In genomic region chr15:75348034-75348562, GRCh38 we compare ENCODE assay signal across 8 cellular contexts. TPM values are rescaled to one million over a fixed set of nuclear protein-coding genes. Genes with fewer than 3 reads are reported as not detected.
A peak's percentile ranks its signal among the peaks of the same experiment; 100 is the strongest.
DNase-seq lines count a peak whose midpoint lies in the region; ATAC-seq, FAIRE-seq and TF ChIP-seq lines count a peak whose summit lies in the region.

No MANE protein-coding gene starts in this region.

- H3K27me3 Mint-ChIP-seq in activated T-cell treated with anti-CD3 and anti-CD28 coated beads, Interleukin-2, amount 50 U/mL, for 4 hours (ENCODE audit: low read depth) = no peaks in the 10 kb centered on the region

- H3K36me3 ChIP-seq in GM12878 (ENCODE audit: control insufficient read depth in 2 of 2, insufficient read depth in 2 of 2, low read length in 1 of 2) (no peaks in the 10 kb centered on the region), testis (ENCODE audit: low read depth, missing control alignments) (no peaks in the 10 kb centered on the region)

- BruUV-seq in GM12878 (replicated peaks; lab: Mats Ljungman, UMichigan) = no TSS peak

- POLR2A ChIA-PET in GM12878 (lab: Charles Lee) = no interaction called here

- TF ChIP-seq EP300 in GM12878 (IDR thresholded peaks at IDR 0.05; ENCODE audit: borderline replicate concordance in 1 of 2, control insufficient read depth in 1 of 2, low read depth in 2 of 2, low read length in 2 of 2) = no peak

- no peak for TF ChIP-seq RAD21 in GM12878 (IDR thresholded peaks at IDR 0.05; ENCODE audit: insufficient read depth, low read depth, low read length)

- TF ChIP-seq POLR2A in GM12878 (IDR thresholded peaks at IDR 0.05; ENCODE audit: low read depth, low read length) = no peak; the same call in none of the 2 replicates
- TF ChIP-seq POLR2A in testis (IDR thresholded peaks at IDR 0.05) = no peak

- DNase-seq in activated T-cell treated with anti-CD3 and anti-CD28 coated beads, Interleukin-2, amount 50 U/mL, for 4 hours = no peak
- no peak for DNase-seq in activated T-cell treated with anti-CD3 and anti-CD28 coated beads, Interleukin-2, amount 50 U/mL, for 48 hours
- DNase-seq in GM12878 (ENCODE audit: low read depth, low spot score) = no peak
- peak in 1 of 2 donors; percentile 51 for DNase-seq in left colon
- DNase-seq in testis = no peak
- no peak for DNase-seq in NOMO-1 treated with DMSO at 0.1 percent for 48 hours (lab: John Stamatoyannopoulos, UW; ENCODE audit: unreplicated experiment)

- H3K4me1 ChIP-seq in GM12878 (ENCODE audit: control insufficient read depth, insufficient read depth, low read length) = peaks cover 23% of the 10 kb centered on the region
- H3K4me1 ChIP-seq in testis = peaks cover 4% of the 10 kb centered on the region

- H3K36me3 Mint-ChIP-seq in activated T-cell treated with anti-CD3 and anti-CD28 coated beads, Interleukin-2, amount 50 U/mL, for 4 hours (ENCODE audit: insufficient read depth) = peaks cover under 1% of the 10 kb centered on the region

- H4K20me1 ChIP-seq in GM12878 (ENCODE audit: control insufficient read depth, insufficient read depth) = no peaks in the 10 kb centered on the region

- peaks cover 4 to 11% of the 10 kb centered on the region in 2 experiments for H3K27me3 ChIP-seq in GM12878 (replicated peaks in 1 of 2; ENCODE audit: control insufficient read depth in 2 of 2, insufficient read depth in 2 of 2, low read length in 1 of 2)
- H3K27me3 ChIP-seq in testis = no peaks in the 10 kb centered on the region

- H3K4me3 ChIP-seq in GM12878 = peak overlapping the region; percentile 66; the same call in 1 of the 2 replicates
- H3K4me3 ChIP-seq in testis = peak overlapping the region; percentile 69 to 77

- H3K9ac ChIP-seq in GM12878 (ENCODE audit: control insufficient read depth, insufficient read depth, low read length) = no peak overlapping the region

- H3K4me2 ChIP-seq in GM12878 (ENCODE audit: control insufficient read depth, insufficient read depth) = peak overlapping the region; percentile 95

- SMC1A ChIA-PET in GM12878 (lab: Charles Lee; ENCODE audit: uncharacterized antibody, unreplicated experiment) = no interaction called here

- peaks cover 32% of the 10 kb centered on the region for H3K4me1 Mint-ChIP-seq in activated T-cell treated with anti-CD3 and anti-CD28 coated beads, Interleukin-2, amount 50 U/mL, for 4 hours (ENCODE audit: low read depth)

- in situ Hi-C loops in GM12878 (cut with MboI) = no loop called here

- CTCF ChIA-PET in GM12878 (lab: Yijun Ruan, JAX) = no interaction called here

- no peak for FAIRE-seq in GM12878 (lab: Jason Lieb, UNC)

- TF ChIP-seq CTCF in GM12878 (IDR thresholded peaks at IDR 0.05 in 2 of 3, conservative IDR thresholded peaks at IDR 0.05 in 1 of 3; ENCODE audit: control insufficient read depth in 2 of 3, extremely low read depth in 1 of 3, insufficient read depth in 1 of 3, low read depth in 3 of 3, low read length in 3 of 3) (no peak), testis (IDR thresholded peaks at IDR 0.05) (no peak)

- H3K4me3 Mint-ChIP-seq in activated T-cell treated with anti-CD3 and anti-CD28 coated beads, Interleukin-2, amount 50 U/mL, for 4 hours = peak overlapping the region; percentile 62

- peaks cover 15% of the 10 kb centered on the region; the same call in 2 of the 3 replicates for H3K9me3 ChIP-seq in GM12878 (replicated peaks; ENCODE audit: control insufficient read depth, insufficient read depth, low read length)
- no peaks in the 10 kb centered on the region for H3K9me3 ChIP-seq in testis

- H2AFZ ChIP-seq in GM12878 (ENCODE audit: control insufficient read depth, low read depth, low read length) = no peak overlapping the region

- H3K27ac ChIP-seq in GM12878 (ENCODE audit: control insufficient read depth, insufficient read depth) (no peak overlapping the region), testis (peak overlapping the region in 1 of 2 donors; percentile 50)

- RAD21 ChIA-PET in GM12878 (lab: Charles Lee; ENCODE audit: unreplicated experiment) = no interaction called here

- peaks cover 8% of the 10 kb centered on the region for H3K9me3 Mint-ChIP-seq in activated T-cell treated with anti-CD3 and anti-CD28 coated beads, Interleukin-2, amount 50 U/mL, for 4 hours

- no peaks in the 10 kb centered on the region for H3K79me2 ChIP-seq in GM12878 (ENCODE audit: control insufficient read depth, insufficient read depth, low read length)

- peak; percentile 16 to 42 for ATAC-seq in activated T-cell treated with anti-CD3 and anti-CD28 coated beads, Interleukin-2, amount 50 U/mL, for 4 hours
- ATAC-seq in GM12878 (no peak), left colon (peak; percentile 51), HG03095 (IDR thresholded peaks at IDR 0.05; ENCODE audit: unreplicated experiment) (no peak), GM19328 (IDR thresholded peaks at IDR 0.05; ENCODE audit: unreplicated experiment) (no peak)

- 10% methylated on average over 25 of the region's 45 CpGs for WGBS in GM12878 (ENCODE audit: insufficient coverage, insufficient replicate concordance, low lambda C conversion rate, missing lambda C conversion rate)
- WGBS in testis, 2 donors = 1 to 2% methylated on average over 6 to 26 of the region's 45 CpGs

- intact Hi-C loops in GM12878 (cut with micrococcal nuclease; ENCODE audit: unreplicated experiment) (no loop called here), left colon (cut with DNase I, micrococcal nuclease) (no loop called here), testis (cut with DNase I; ENCODE audit: low total_unique reads) (no loop called here)

RNA-seq across cellular contexts. Expression of gene NEIL1, which starts 1.3 kb away (rescaled TPM):
- 1 to 10 TPM in 2 of 3 donors, under 1 TPM in 1; 0.79 to 2.1 (median 2.1) TPM for total RNA-seq in activated T-cell treated with anti-CD3 and anti-CD28 coated beads, Interleukin-2, amount 50 U/mL, for 4 hours
- total RNA-seq in GM12878 (2013; cell fraction: nucleolus; rRNA removed) = 3.4 and 5.6 TPM in 2 replicates
- total RNA-seq in GM12878 (2014; rRNA removed) (0.71 and 0.73 TPM in 2 replicates), GM12878 (2014; rRNA removed; fragmentation: Illumina TruSeq; extraction: Trizol) (0.58 and 0.92 TPM in 2 replicates), GM12878 (2021) (0.96 and 1.5 TPM in 2 replicates), left colon (10 to 100 TPM; 40.7 to 51.5 TPM), testis (10 to 100 TPM; 19.8 to 30.2 TPM)
- polyA plus RNA-seq in GM12878 (2011; ENCODE audit: low read depth) = 10.3 TPM
- polyA plus RNA-seq in GM12878 (2011; rRNA removed) (0.04 and 0.23 TPM in 2 replicates), GM12878 (2014; fragmentation: Illumina TruSeq; extraction: Trizol) (0.37 and 1.3 TPM in 2 replicates), GM12878 (2014; fragmentation: Nextera tagmentation; extraction: Ambion mirVana) (under 1 TPM; 0.10 to 0.37 TPM), GM12878 (2014; rRNA removed) (1.8 and 2.5 TPM in 2 replicates), GM12878 (2016; fragmentation: Nextera tagmentation; extraction: Ambion mirVana) (1 to 10 TPM; 1.2 to 2.3 TPM), testis (ENCODE audit: insufficient read depth, low read depth, low replicate concordance) (12.9 TPM)
- polyA plus RNA-seq in GM12878 (2011; cell fraction: cytosol; rRNA removed) = 0.16 and 0.17 TPM in 2 replicates
- polyA plus RNA-seq in GM12878 (2011; cell fraction: nucleus; rRNA removed) = 1.0 and 2.4 TPM in 2 replicates
- polyA plus RNA-seq in GM12878 (2012) = 9.5 and 12.7 TPM in 2 replicates
- polyA minus RNA-seq in GM12878 (2011; rRNA and poly(A)+ RNA removed) = 0.36 TPM in 1 of 2 replicates, not detected in the other
- not detected in 2 replicates for polyA minus RNA-seq in GM12878 (2011; cell fraction: cytosol; rRNA and poly(A)+ RNA removed)
- 0.85 TPM in 1 of 2 replicates, not detected in the other for polyA minus RNA-seq in GM12878 (2011; cell fraction: nucleus; rRNA and poly(A)+ RNA removed)

RNA-seq across cellular contexts. Expression of gene COMMD4, which starts 12.2 kb away (rescaled TPM):
- 10 to 100 TPM; 78.3 to 84.4 (median 79.9) TPM for total RNA-seq in activated T-cell treated with anti-CD3 and anti-CD28 coated beads, Interleukin-2, amount 50 U/mL, for 4 hours
- 17.9 and 18.5 TPM in 2 replicates for total RNA-seq in GM12878 (2013; cell fraction: nucleolus; rRNA removed)
- total RNA-seq in GM12878 (2014; rRNA removed) (110 and 113 TPM in 2 replicates), GM12878 (2014; rRNA removed; fragmentation: Illumina TruSeq; extraction: Trizol) (46.1 and 48.4 TPM in 2 replicates), GM12878 (2021) (86.3 and 98.9 TPM in 2 replicates), left colon (10 to 100 TPM; 72.3 to 73.4 TPM), testis (100 to 1,000 TPM in 1 of 2 donors, 10 to 100 TPM in 1; 92.7 to 110 TPM)
- 30.1 TPM for polyA plus RNA-seq in GM12878 (2011; ENCODE audit: low read depth)
- polyA plus RNA-seq in GM12878 (2011; rRNA removed) (32.0 and 53.2 TPM in 2 replicates), GM12878 (2014; fragmentation: Illumina TruSeq; extraction: Trizol) (18.5 and 34.3 TPM in 2 replicates), GM12878 (2014; fragmentation: Nextera tagmentation; extraction: Ambion mirVana) (10 to 100 TPM; 14.5 to 38.4 TPM), GM12878 (2014; rRNA removed) (97.4 and 111 TPM in 2 replicates), GM12878 (2016; fragmentation: Nextera tagmentation; extraction: Ambion mirVana) (100 to 1,000 TPM; 115 to 118 TPM), testis (ENCODE audit: insufficient read depth, low read depth, low replicate concordance) (165 TPM)
- polyA plus RNA-seq in GM12878 (2011; cell fraction: cytosol; rRNA removed) = 129 and 166 TPM in 2 replicates
- 127 and 161 TPM in 2 replicates for polyA plus RNA-seq in GM12878 (2011; cell fraction: nucleus; rRNA removed)
- 64.3 and 67.6 TPM in 2 replicates for polyA plus RNA-seq in GM12878 (2012)
- 19.5 and 56.0 TPM in 2 replicates for polyA minus RNA-seq in GM12878 (2011; rRNA and poly(A)+ RNA removed)
- 14.7 and 26.7 TPM in 2 replicates for polyA minus RNA-seq in GM12878 (2011; cell fraction: cytosol; rRNA and poly(A)+ RNA removed)
- polyA minus RNA-seq in GM12878 (2011; cell fraction: nucleus; rRNA and poly(A)+ RNA removed) = 11.8 and 14.3 TPM in 2 replicates

RNA-seq across cellular contexts. Expression of gene MAN2C1, which starts 20.3 kb away (rescaled TPM):
- total RNA-seq in activated T-cell treated with anti-CD3 and anti-CD28 coated beads, Interleukin-2, amount 50 U/mL, for 4 hours = 100 to 1,000 TPM; 185 to 247 (median 216) TPM
- total RNA-seq in GM12878 (2013; cell fraction: nucleolus; rRNA removed) = 567 and 636 TPM in 2 replicates
- total RNA-seq in GM12878 (2014; rRNA removed) = 54.8 and 65.0 TPM in 2 replicates
- total RNA-seq in GM12878 (2014; rRNA removed; fragmentation: Illumina TruSeq; extraction: Trizol) = 26.9 and 29.2 TPM in 2 replicates
- 102 and 111 TPM in 2 replicates for total RNA-seq in GM12878 (2021)
- 56.1 TPM for polyA plus RNA-seq in GM12878 (2011; ENCODE audit: low read depth)
- polyA plus RNA-seq in GM12878 (2011; rRNA removed) = 20.9 and 32.5 TPM in 2 replicates
- 36.8 and 47.4 TPM in 2 replicates for polyA plus RNA-seq in GM12878 (2011; cell fraction: cytosol; rRNA removed)
- polyA plus RNA-seq in GM12878 (2011; cell fraction: nucleus; rRNA removed) = 649 and 670 TPM in 2 replicates
- 114 and 120 TPM in 2 replicates for polyA plus RNA-seq in GM12878 (2012)
- polyA plus RNA-seq in GM12878 (2014; fragmentation: Illumina TruSeq; extraction: Trizol) = 17.6 and 32.0 TPM in 2 replicates
- 1 to 10 TPM; 1.4 to 4.6 TPM for polyA plus RNA-seq in GM12878 (2014; fragmentation: Nextera tagmentation; extraction: Ambion mirVana)
- 107 and 110 TPM in 2 replicates for polyA plus RNA-seq in GM12878 (2014; rRNA removed)
- 10 to 100 TPM; 51.9 to 66.2 TPM for polyA plus RNA-seq in GM12878 (2016; fragmentation: Nextera tagmentation; extraction: Ambion mirVana)
- polyA minus RNA-seq in GM12878 (2011; rRNA and poly(A)+ RNA removed) = 35.4 and 73.6 TPM in 2 replicates
- 23.2 and 32.6 TPM in 2 replicates for polyA minus RNA-seq in GM12878 (2011; cell fraction: cytosol; rRNA and poly(A)+ RNA removed)
- polyA minus RNA-seq in GM12878 (2011; cell fraction: nucleus; rRNA and poly(A)+ RNA removed) = 120 and 170 TPM in 2 replicates
- total RNA-seq in left colon = 100 to 1,000 TPM; 192 to 211 TPM
- total RNA-seq in testis = 100 to 1,000 TPM; 256 to 343 TPM
- 171 TPM for polyA plus RNA-seq in testis (ENCODE audit: insufficient read depth, low read depth, low replicate concordance)

Comparison
In these comparisons a context has a peak if more than half of its experiments do, and no peak if none do; other contexts are left out.
1. ATAC-seq: peak in activated T-cell treated with anti-CD3 and anti-CD28 coated beads, Interleukin-2, amount 50 U/mL, for 4 hours (2 of 2) and left colon (single experiment); none in GM12878 (single experiment), HG03095 (single experiment) and GM19328 (single experiment).